Comparison of ENCODE assay signal across 31 cellular contexts in genomic region chr5:167783145-167783817, GRCh38.
DNase-seq lines count a peak whose midpoint lies in the region; ATAC-seq and TF ChIP-seq lines count a peak whose summit lies in the region.
"Had no signal": no experiment of that assay in that cellular context is flagged by ENCODE, and none has a peak within 500 bp of the region (broad histone marks: within the 10 kb centered on the region; RNA-seq: fewer than 3 reads in every experiment).

No MANE protein-coding gene starts in this region.

- 70 to 73% methylated on average over 9 of the region's 9 CpGs for WGBS in heart right ventricle, 2 donors

- H3K9me3 ChIP-seq in heart right ventricle (no peaks in the 10 kb centered on the region), upper lobe of right lung (no peaks in the 10 kb centered on the region)
- H3K9me3 ChIP-seq: psoas muscle, uterus had no signal

- DNase-seq in left ventricle myocardium superior (no peak), heart right ventricle (no peak), cardiac fibroblast (ENCODE audit: low read depth in 2 of 2) (peak; percentile 10 to 91), left kidney (ENCODE audit: low read depth, low spot score) (peak; percentile 29), upper lobe of right lung (no peak), occipital lobe (lab: John Stamatoyannopoulos, UW) (no peak)
- DNase-seq: activated CD4-positive, alpha-beta memory T cell treated with anti-CD3 and anti-CD28 coated beads, Interleukin-2, amount 10 ng/mL, durations not matched to agents 7 days and 5 days; activated CD4-positive, CD25-positive, alpha-beta regulatory T cell treated with anti-CD3 and anti-CD28 coated beads, Interleukin-2, amount 50 U/mL, for 72 hours; activated CD8-positive, alpha-beta memory T cell treated with anti-CD3 and anti-CD28 coated beads, Interleukin-2, amount 50 U/mL, for 4 hours; activated naive CD4-positive, alpha-beta T cell; activated naive CD8-positive, alpha-beta T cell treated with anti-CD3 and anti-CD28 coated beads, Interleukin-2, amount 50 U/mL, for 24 hours; AML-193; CD8-positive, alpha-beta memory T cell; DMS 273 treated with DMSO at 0.1 percent for 48 hours; dorsolateral prefrontal cortex; H7; MM.1S; naive thymus-derived CD8-positive, alpha-beta T cell; NCI-H2081; NCI-H526; nucleus accumbens; PC-9; psoas muscle; SHP77; stimulated activated naive CD4-positive, alpha-beta T cell; T-helper 2 cell; uterus had no signal

- H3K36me3 ChIP-seq in heart right ventricle (no peaks in the 10 kb centered on the region), upper lobe of right lung (no peaks in the 10 kb centered on the region)
- H3K36me3 ChIP-seq: uterus had no signal

- H3K27me3 ChIP-seq in heart right ventricle = no peaks in the 10 kb centered on the region
- H3K27me3 ChIP-seq in upper lobe of right lung = no peaks in the 10 kb centered on the region
- H3K27me3 ChIP-seq: dorsolateral prefrontal cortex, uterus had no signal

- H3K4me1 ChIP-seq in heart right ventricle (peaks cover 0 to 28% (median 0%) of the 10 kb centered on the region in 9 donors), upper lobe of right lung (no peaks in the 10 kb centered on the region)
- H3K4me1 ChIP-seq: psoas muscle, uterus had no signal

- H3K27ac ChIP-seq in heart right ventricle = no peak overlapping the region
- no peak overlapping the region for H3K27ac ChIP-seq in upper lobe of right lung
- H3K27ac ChIP-seq: dorsolateral prefrontal cortex, HL-60, KMS-11, PC-9, psoas muscle, uterus had no signal

- ATAC-seq in left ventricle myocardium superior = peak; percentile 52
- ATAC-seq in heart right ventricle = no peak
- ATAC-seq in upper lobe of right lung = peak; percentile 40
- no peak for ATAC-seq in GM21528 (IDR thresholded peaks at IDR 0.05; ENCODE audit: low FRiP score, unreplicated experiment)
- no peak for ATAC-seq in HG02571 (IDR thresholded peaks at IDR 0.05; ENCODE audit: unreplicated experiment)
- ATAC-seq: activated naive CD8-positive, alpha-beta T cell treated with anti-CD3 and anti-CD28 coated beads, Interleukin-2, amount 50 U/mL, for 24 hours; naive thymus-derived CD8-positive, alpha-beta T cell; psoas muscle had no signal

- intact Hi-C loops in left ventricle myocardium superior (cut with micrococcal nuclease) = no loop called here
- intact Hi-C loops in heart right ventricle (cut with DNase I) = no loop called here
- intact Hi-C loops in upper lobe of right lung (cut with DNase I) = no loop called here

- TF ChIP-seq CTCF in heart right ventricle (IDR thresholded peaks at IDR 0.05) (no peak), cardiac fibroblast (IDR thresholded peaks at IDR 0.05; ENCODE audit: low read depth, low read length) (no peak), upper lobe of right lung (IDR thresholded peaks at IDR 0.05) (no peak)

- H3K4me3 ChIP-seq in heart right ventricle (no peak overlapping the region), cardiac fibroblast (replicated peaks in 1 of 2; ENCODE audit: low read depth in 2 of 2, low read length in 2 of 2) (no peak overlapping the region), upper lobe of right lung (no peak overlapping the region)
- H3K4me3 ChIP-seq: dorsolateral prefrontal cortex, PC-9, psoas muscle, uterus had no signal

Comparison
In these comparisons a context has a peak if more than half of its experiments do, and no peak if none do; other contexts are left out.
1. ATAC-seq: peak in left ventricle myocardium superior (single experiment) and upper lobe of right lung (single experiment); none in heart right ventricle (0 of 8), GM21528 (single experiment) and HG02571 (single experiment).
2. DNase-seq: peak in cardiac fibroblast (2 of 2) and left kidney (single experiment); none in left ventricle myocardium superior (single experiment), heart right ventricle (0 of 2), upper lobe of right lung (single experiment) and occipital lobe (single experiment).